ENCODE assay signal across 8 cellular contexts in the genomic region with DNA sequence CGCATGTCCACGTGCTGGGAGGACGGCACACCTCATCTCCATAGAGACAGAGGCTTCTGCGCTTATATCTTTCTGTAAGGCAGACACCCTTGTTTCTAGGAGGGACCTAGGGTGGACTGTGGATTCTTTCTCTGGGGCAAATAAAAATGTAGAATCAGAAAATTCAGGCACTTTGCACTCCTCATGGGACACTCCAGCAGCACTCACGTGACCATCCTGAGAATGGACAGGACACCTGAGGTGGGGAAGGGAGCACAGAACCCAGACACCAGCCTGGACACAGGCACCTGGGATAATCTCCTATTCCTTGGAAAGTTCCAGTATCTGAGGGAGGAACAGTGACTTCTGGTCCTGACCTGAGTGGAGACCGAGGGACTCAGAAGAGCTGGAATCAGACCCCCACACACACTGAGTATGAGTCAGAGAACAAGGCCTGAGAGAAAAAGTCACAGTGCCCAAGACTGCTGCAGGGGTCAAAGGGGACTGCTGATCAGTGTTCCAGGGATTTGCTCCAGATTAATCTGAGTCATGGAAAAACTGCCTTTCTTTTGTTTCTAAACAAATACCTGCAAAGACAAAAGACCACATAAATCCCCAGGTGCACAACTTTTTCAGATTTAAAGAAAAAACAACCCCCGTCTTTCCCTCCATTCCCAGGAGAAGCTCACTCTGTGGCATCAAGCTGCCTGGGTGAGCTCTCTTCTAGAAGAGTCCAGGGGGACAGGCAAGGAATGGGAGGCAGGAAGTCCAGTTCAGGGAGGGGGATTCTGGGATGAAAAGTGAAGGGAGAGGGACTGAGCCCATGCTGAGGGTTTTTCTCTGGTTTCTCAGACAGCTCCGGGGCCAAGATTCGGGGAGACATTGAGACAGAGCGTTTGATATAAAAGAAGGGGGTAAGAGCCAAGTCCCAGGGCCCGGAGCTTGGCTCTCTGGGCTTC. TPM values are rescaled to one million over a fixed set of nuclear protein-coding genes. Genes with fewer than 3 reads are reported as not detected.
DNase-seq lines count a peak whose midpoint lies in the region; ATAC-seq, FAIRE-seq and TF ChIP-seq lines count a peak whose summit lies in the region.

No MANE protein-coding gene starts in this region.

- BruUV-seq in HepG2 (replicated peaks; lab: Mats Ljungman, UMichigan): no TSS peak

- H3K27ac ChIP-seq in HepG2 (ENCODE audit: extremely low read length, insufficient read depth, low read length): no peak overlapping the region
- H3K27ac ChIP-seq in thyroid gland: peak overlapping the region; percentile 60 to 69 (median 66)

- FAIRE-seq in HepG2 (lab: Jason Lieb, UNC): no peak

- H3K27me3 ChIP-seq in HepG2 (ENCODE audit: control insufficient read depth in 1 of 2, insufficient read depth in 2 of 2, low read length in 2 of 2) (peaks cover 0 to 7% of the 10 kb centered on the region in 2 experiments; a peak in 2 of 5 replicates), thyroid gland (no peaks in the 10 kb centered on the region)

- WGBS in HepG2 (ENCODE audit: low lambda C conversion rate): 45% methylated on average over 11 of the region's 11 CpGs
- 52 to 67% methylated on average over 11 of the region's 11 CpGs for WGBS in thyroid gland, 2 donors

- in situ Hi-C loops in HepG2 (cut with HindIII; ENCODE audit: extremely low pct_ligation_motif_present, low pct_unique_long_range_greater_than_20kb): no loop called here

- peaks cover 17% of the 10 kb centered on the region for H3K4me1 ChIP-seq in HepG2 (ENCODE audit: insufficient read depth, low read length)
- H3K4me1 ChIP-seq in thyroid gland: no peaks in the 10 kb centered on the region

- CTCF ChIA-PET in activated CD4-positive, alpha-beta T cell treated with anti-CD3 and anti-CD28 coated beads, Interleukin-2, amount 10 ng/mL, durations not matched to agents 7 days and 5 days (lab: Charles Lee): interaction anchor here (0.6 to 1.7 kb wide), 7 partner anchors 16 to 1012 kb away, joined by 3 to 6 read pairs (median 4); no protein-coding TSS in a partner anchor
- CTCF ChIA-PET in HepG2 (lab: Yijun Ruan, JAX; ENCODE audit: low intra/inter-chr PET ratio, low total read pairs): no interaction called here

- H2AFZ ChIP-seq in HepG2 (ENCODE audit: low read length): peak overlapping the region; percentile 55

- peak overlapping the region; percentile 99 for H3K4me3 Mint-ChIP-seq in activated CD4-positive, alpha-beta T cell treated with anti-CD3 and anti-CD28 coated beads, Interleukin-2, amount 10 ng/mL, durations not matched to agents 7 days and 5 days
- peak overlapping the region; percentile 98 for H3K4me3 Mint-ChIP-seq in activated naive CD8-positive, alpha-beta T cell treated with anti-CD3 and anti-CD28 coated beads, Interleukin-2, amount 50 U/mL, for 24 hours

- TF ChIP-seq CTCF in HepG2 (CRISPR knock-in tag; IDR thresholded peaks at IDR 0.05) (no peak), thyroid gland (IDR thresholded peaks at IDR 0.05) (no peak)

- no peak for TF ChIP-seq RAD21 in HepG2 (CRISPR knock-in tag; IDR thresholded peaks at IDR 0.05)

- H3K27ac Mint-ChIP-seq in activated CD4-positive, alpha-beta T cell treated with anti-CD3 and anti-CD28 coated beads, Interleukin-2, amount 10 ng/mL, durations not matched to agents 7 days and 5 days: peak overlapping the region; percentile 94
- peak overlapping the region; percentile 95 for H3K27ac Mint-ChIP-seq in activated naive CD8-positive, alpha-beta T cell treated with anti-CD3 and anti-CD28 coated beads, Interleukin-2, amount 50 U/mL, for 24 hours

- TF ChIP-seq EP300 in HepG2 (IDR thresholded peaks at IDR 0.05; ENCODE audit: low read depth in 2 of 2, low read length in 2 of 2) (no peak), HepG2 (CRISPR knock-in tag; IDR thresholded peaks at IDR 0.05; ENCODE audit: borderline replicate concordance) (no peak)

- peak overlapping the region; percentile 8 to 59 (median 33); a peak in 4 of 6 replicates for H3K4me3 ChIP-seq in HepG2 (replicated peaks in 1 of 3; ENCODE audit: insufficient read depth in 1 of 3, low read depth in 2 of 3, low read length in 3 of 3)
- H3K4me3 ChIP-seq in thyroid gland (replicated peaks in 1 of 3): peak overlapping the region in 1 of 3 donors; percentile 38

- H3K9me3 Mint-ChIP-seq in activated CD4-positive, alpha-beta T cell treated with anti-CD3 and anti-CD28 coated beads, Interleukin-2, amount 10 ng/mL, durations not matched to agents 7 days and 5 days: no peaks in the 10 kb centered on the region
- no peaks in the 10 kb centered on the region for H3K9me3 Mint-ChIP-seq in activated naive CD8-positive, alpha-beta T cell treated with anti-CD3 and anti-CD28 coated beads, Interleukin-2, amount 50 U/mL, for 24 hours

- H3K4me1 Mint-ChIP-seq in activated CD4-positive, alpha-beta T cell treated with anti-CD3 and anti-CD28 coated beads, Interleukin-2, amount 10 ng/mL, durations not matched to agents 7 days and 5 days: peaks cover 50% of the 10 kb centered on the region
- peaks cover 49% of the 10 kb centered on the region for H3K4me1 Mint-ChIP-seq in activated naive CD8-positive, alpha-beta T cell treated with anti-CD3 and anti-CD28 coated beads, Interleukin-2, amount 50 U/mL, for 24 hours

- H3K79me2 ChIP-seq in HepG2 (ENCODE audit: insufficient read depth, low read length): no peaks in the 10 kb centered on the region

- H3K36me3 ChIP-seq in HepG2 (replicated peaks in 1 of 2; ENCODE audit: control insufficient read depth in 1 of 2, insufficient read depth in 2 of 2, low read length in 2 of 2) (no peaks in the 10 kb centered on the region), thyroid gland (no peaks in the 10 kb centered on the region)

- H3K27me3 Mint-ChIP-seq in activated CD4-positive, alpha-beta T cell treated with anti-CD3 and anti-CD28 coated beads, Interleukin-2, amount 10 ng/mL, durations not matched to agents 7 days and 5 days: peaks cover 4% of the 10 kb centered on the region
- H3K27me3 Mint-ChIP-seq in activated naive CD8-positive, alpha-beta T cell treated with anti-CD3 and anti-CD28 coated beads, Interleukin-2, amount 50 U/mL, for 24 hours: no peaks in the 10 kb centered on the region

- TF ChIP-seq POLR2A in HepG2 (IDR thresholded peaks at IDR 0.05; ENCODE audit: insufficient read depth in 1 of 2, low read depth in 2 of 2, low read length in 2 of 2) (no peak), thyroid gland (IDR thresholded peaks at IDR 0.05) (no peak)

- no peak for DNase-seq in activated CD4-positive, alpha-beta T cell treated with anti-CD3 and anti-CD28 coated beads, Interleukin-2, amount 10 ng/mL, durations not matched to agents 7 days and 5 days
- DNase-seq in activated CD4-positive, alpha-beta T cell treated with anti-CD3 and anti-CD28 coated beads for 48 hours: no peak
- DNase-seq in activated naive CD8-positive, alpha-beta T cell treated with anti-CD3 and anti-CD28 coated beads, Interleukin-2, amount 50 U/mL, for 24 hours: no peak
- no peak for DNase-seq in HepG2 (ENCODE audit: low spot score)
- no peak for DNase-seq in thyroid gland
- DNase-seq in NCI-H524 treated with DMSO at 0.1 percent for 48 hours (lab: John Stamatoyannopoulos, UW): no peak
- no peak for DNase-seq in iPS-NIHi11 (ENCODE audit: low spot score)
- DNase-seq in Ammon's horn (ENCODE audit: low spot score): no peak

- intact Hi-C loops in HepG2 (cut with micrococcal nuclease; ENCODE audit: unreplicated experiment) (no loop called here), thyroid gland (cut with DNase I) (no loop called here)

- POLR2A ChIA-PET in activated CD4-positive, alpha-beta T cell treated with anti-CD3 and anti-CD28 coated beads, Interleukin-2, amount 10 ng/mL, durations not matched to agents 7 days and 5 days (lab: Charles Lee): no interaction called here
- POLR2A ChIA-PET in HepG2 (lab: Yijun Ruan, JAX): interaction anchor here (0.7 to 1.6 kb wide), 15 partner anchors 9 to 79 kb away, joined by 3 to 17 read pairs (median 3); a partner anchor contains a TSS

- H3K4me2 ChIP-seq in HepG2 (ENCODE audit: low read depth, low read length): peak overlapping the region; percentile 72

- ATAC-seq in activated naive CD8-positive, alpha-beta T cell treated with anti-CD3 and anti-CD28 coated beads, Interleukin-2, amount 50 U/mL, for 24 hours: peak; percentile 30
- peak; percentile 41 for ATAC-seq in HepG2

- H4K20me1 ChIP-seq in HepG2 (ENCODE audit: insufficient read depth, low read length): no peaks in the 10 kb centered on the region

- H3K36me3 Mint-ChIP-seq in activated CD4-positive, alpha-beta T cell treated with anti-CD3 and anti-CD28 coated beads, Interleukin-2, amount 10 ng/mL, durations not matched to agents 7 days and 5 days (ENCODE audit: low read depth): peaks cover 39% of the 10 kb centered on the region
- peaks cover 33% of the 10 kb centered on the region for H3K36me3 Mint-ChIP-seq in activated naive CD8-positive, alpha-beta T cell treated with anti-CD3 and anti-CD28 coated beads, Interleukin-2, amount 50 U/mL, for 24 hours (ENCODE audit: low read depth)

- no peaks in the 10 kb centered on the region for H3K9me3 ChIP-seq in HepG2 (ENCODE audit: low read length)
- H3K9me3 ChIP-seq in thyroid gland: no peaks in the 10 kb centered on the region

- H3K9ac ChIP-seq in HepG2 (ENCODE audit: insufficient read depth, low read depth, low read length): no peak overlapping the region

RNA-seq across cellular contexts. Expression of a gene that starts 35.6 kb away (rescaled TPM):
- total RNA-seq in activated CD4-positive, alpha-beta T cell treated with anti-CD3 and anti-CD28 coated beads, Interleukin-2, amount 10 ng/mL, durations not matched to agents 7 days and 5 days: 10 to 100 TPM; 54.2 to 55.7 TPM
- total RNA-seq in HepG2 (2016; rRNA removed; fragmentation: Illumina TruSeq; extraction: Trizol): 9.0 and 12.5 TPM in 2 replicates
- total RNA-seq in HepG2 (2016; cell fraction: cytosol; rRNA removed; fragmentation: Illumina TruSeq; extraction: Trizol; ENCODE audit: low read depth): 2.6 and 3.2 TPM in 2 replicates
- 9.5 and 13.1 TPM in 2 replicates for total RNA-seq in HepG2 (2016; cell fraction: insoluble cytoplasmic fraction; rRNA removed; fragmentation: Illumina TruSeq; extraction: Trizol)
- 6.9 TPM in 2 replicates for total RNA-seq in HepG2 (2016; cell fraction: membrane; rRNA removed; fragmentation: Illumina TruSeq; extraction: Trizol)
- total RNA-seq in HepG2 (2016; cell fraction: nucleus; rRNA removed; fragmentation: Illumina TruSeq; extraction: Trizol): 11.1 and 13.6 TPM in 2 replicates
- 12.8 and 15.4 TPM in 2 replicates for polyA plus RNA-seq in HepG2 (2011; rRNA removed)
- polyA plus RNA-seq in HepG2 (2011; cell fraction: cytosol; rRNA removed): 12.4 and 15.7 TPM in 2 replicates
- polyA plus RNA-seq in HepG2 (2011; cell fraction: nucleus; rRNA removed): 5.2 and 6.2 TPM in 2 replicates
- 7.7 and 11.6 TPM in 2 replicates for polyA plus RNA-seq in HepG2 (2012)
- 2.0 and 2.2 TPM in 2 replicates for polyA plus RNA-seq in HepG2 (2016; cell fraction: cytosol; fragmentation: Illumina TruSeq; extraction: Trizol; ENCODE audit: low read depth)
- polyA plus RNA-seq in HepG2 (2016; cell fraction: insoluble cytoplasmic fraction; fragmentation: Illumina TruSeq; extraction: Trizol; ENCODE audit: low read depth): 9.0 and 9.7 TPM in 2 replicates
- polyA plus RNA-seq in HepG2 (2016; cell fraction: membrane; fragmentation: Illumina TruSeq; extraction: Trizol; ENCODE audit: low read depth): 4.3 and 4.8 TPM in 2 replicates
- 18.1 and 19.7 TPM in 2 replicates for polyA plus RNA-seq in HepG2 (2016; cell fraction: nucleus; fragmentation: Illumina TruSeq; extraction: Trizol; ENCODE audit: insufficient read depth, low read depth)
- polyA minus RNA-seq in HepG2 (2011; rRNA and poly(A)+ RNA removed; ENCODE audit: low replicate concordance): 21.6 and 48.3 TPM in 2 replicates
- polyA minus RNA-seq in HepG2 (2011; cell fraction: cytosol; rRNA and poly(A)+ RNA removed): 9.7 and 10.3 TPM in 2 replicates
- polyA minus RNA-seq in HepG2 (2011; cell fraction: nucleus; rRNA and poly(A)+ RNA removed): 4.5 and 4.6 TPM in 2 replicates
- total RNA-seq in thyroid gland: 1 to 10 TPM in 3 of 4 donors, under 1 TPM in 1; 0.89 to 3.4 (median 2.1) TPM

RNA-seq across cellular contexts. Expression of a gene that starts 58.9 kb away (rescaled TPM):
- 10 to 100 TPM; 10.5 to 10.8 TPM for total RNA-seq in activated CD4-positive, alpha-beta T cell treated with anti-CD3 and anti-CD28 coated beads, Interleukin-2, amount 10 ng/mL, durations not matched to agents 7 days and 5 days
- total RNA-seq in HepG2 (2016; rRNA removed; fragmentation: Illumina TruSeq; extraction: Trizol) (20.5 and 38.1 TPM in 2 replicates), thyroid gland (10 to 100 TPM; 12.3 to 23.2 (median 15.3) TPM)
- 12.0 and 12.9 TPM in 2 replicates for total RNA-seq in HepG2 (2016; cell fraction: cytosol; rRNA removed; fragmentation: Illumina TruSeq; extraction: Trizol; ENCODE audit: low read depth)
- total RNA-seq in HepG2 (2016; cell fraction: insoluble cytoplasmic fraction; rRNA removed; fragmentation: Illumina TruSeq; extraction: Trizol): 20.8 and 39.1 TPM in 2 replicates
- total RNA-seq in HepG2 (2016; cell fraction: membrane; rRNA removed; fragmentation: Illumina TruSeq; extraction: Trizol): 19.5 and 19.6 TPM in 2 replicates
- total RNA-seq in HepG2 (2016; cell fraction: nucleus; rRNA removed; fragmentation: Illumina TruSeq; extraction: Trizol): 32.4 and 40.0 TPM in 2 replicates
- polyA plus RNA-seq in HepG2 (2011; rRNA removed): 21.6 and 29.3 TPM in 2 replicates
- polyA plus RNA-seq in HepG2 (2011; cell fraction: cytosol; rRNA removed): 28.9 and 34.6 TPM in 2 replicates
- 28.9 and 39.2 TPM in 2 replicates for polyA plus RNA-seq in HepG2 (2011; cell fraction: nucleus; rRNA removed)
- polyA plus RNA-seq in HepG2 (2012): 19.3 and 38.6 TPM in 2 replicates
- polyA plus RNA-seq in HepG2 (2016; cell fraction: cytosol; fragmentation: Illumina TruSeq; extraction: Trizol; ENCODE audit: low read depth): 9.5 TPM in 2 replicates
- polyA plus RNA-seq in HepG2 (2016; cell fraction: insoluble cytoplasmic fraction; fragmentation: Illumina TruSeq; extraction: Trizol; ENCODE audit: low read depth): 17.8 and 18.4 TPM in 2 replicates
- 13.7 and 14.7 TPM in 2 replicates for polyA plus RNA-seq in HepG2 (2016; cell fraction: membrane; fragmentation: Illumina TruSeq; extraction: Trizol; ENCODE audit: low read depth)
- polyA plus RNA-seq in HepG2 (2016; cell fraction: nucleus; fragmentation: Illumina TruSeq; extraction: Trizol; ENCODE audit: insufficient read depth, low read depth): 58.2 and 58.4 TPM in 2 replicates
- 22.9 and 58.3 TPM in 2 replicates for polyA minus RNA-seq in HepG2 (2011; rRNA and poly(A)+ RNA removed; ENCODE audit: low replicate concordance)
- 11.5 and 17.3 TPM in 2 replicates for polyA minus RNA-seq in HepG2 (2011; cell fraction: cytosol; rRNA and poly(A)+ RNA removed)
- 10.6 and 18.5 TPM in 2 replicates for polyA minus RNA-seq in HepG2 (2011; cell fraction: nucleus; rRNA and poly(A)+ RNA removed)
